In the genomic region with DNA sequence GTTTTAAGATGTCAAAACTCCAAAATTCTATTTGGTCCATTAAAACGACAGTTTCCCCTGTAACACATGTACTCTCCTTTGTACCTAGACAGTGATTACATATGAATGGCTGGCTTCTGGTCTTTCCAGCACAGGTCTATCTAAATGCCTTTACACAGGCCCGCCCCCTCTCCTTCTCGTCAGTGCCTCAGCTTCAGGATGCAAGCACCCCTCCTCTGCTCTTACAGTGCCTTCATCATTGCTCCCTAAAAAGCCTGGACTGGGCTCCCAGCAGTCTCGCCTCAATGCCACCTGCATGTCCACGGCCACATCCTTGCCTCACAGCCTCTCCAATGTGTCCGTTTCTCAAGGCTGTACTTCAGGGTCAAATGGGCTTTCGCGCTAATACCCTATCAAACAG, we compare ENCODE assay signal across 23 cellular contexts.
A peak's percentile ranks its signal among the peaks of the same experiment; 100 is the strongest.
DNase-seq lines count a peak whose midpoint lies in the region; ATAC-seq and TF ChIP-seq lines count a peak whose summit lies in the region.
"Had no signal": no experiment of that assay in that cellular context is flagged by ENCODE, and none has a peak within 500 bp of the region (broad histone marks: within the 10 kb centered on the region; RNA-seq: fewer than 3 reads in every experiment).

No MANE protein-coding gene starts in this region.

- H3K27me3 ChIP-seq in adrenal gland (no peaks in the 10 kb centered on the region), lower lobe of right lung (ENCODE audit: low read depth) (no peaks in the 10 kb centered on the region), spleen (replicated peaks in 1 of 7) (no peaks in the 10 kb centered on the region)
- H3K27me3 ChIP-seq: BLaER1 treated with 17β-estradiol and CSF1 and Interleukin-3, amounts not matched to agents 10 nM and 100 nM had no signal

- no peaks in the 10 kb centered on the region for H3K9me3 ChIP-seq in adrenal gland (replicated peaks in 1 of 3)
- no peaks in the 10 kb centered on the region for H3K9me3 ChIP-seq in lower lobe of right lung
- no peaks in the 10 kb centered on the region for H3K9me3 ChIP-seq in spleen

- peak; percentile 6 for DNase-seq in activated effector memory CD4-positive, alpha-beta T cell treated with anti-CD3 and anti-CD28 coated beads, Interleukin-2, amount 50 U/mL, for 16 hours
- DNase-seq in activated effector memory CD4-positive, alpha-beta T cell treated with Interleukin-2 at 50 U/mL for 16 hours = no peak
- DNase-seq in adrenal gland (peak in 2 of 7 donors; percentile 32 to 40), lower lobe of right lung (peak; percentile 31), spleen (peak; percentile 25), left lobe of liver (ENCODE audit: low spot score) (no peak)
- DNase-seq: ACHN; CD8-positive, alpha-beta T cell; GOT3; IMR-90; NCI-H1092 treated with DMSO at 0.1 percent for 48 hours; NCI-H1436 treated with DMSO at 0.1 percent for 48 hours; NCI-H1930; NCI-H524; NCI-H774; NK-92 treated with Interleukin-12 subunit alpha and Interleukin-12 subunit beta, amount 100 ng/mL, for 24 hours had no signal

- H3K27ac ChIP-seq in adrenal gland (peak overlapping the region; percentile 76 to 99 (median 93)), lower lobe of right lung (no peak overlapping the region), spleen (no peak overlapping the region)
- H3K27ac ChIP-seq: 22Rv1; BLaER1 treated with 17β-estradiol and CSF1 and Interleukin-3, amounts not matched to agents 10 nM and 100 nM; KMS-11; RWPE1 had no signal

- intact Hi-C loops in adrenal gland (cut with DNase I) (loop anchor here in 1 of 2 donors (2.0 to 10.0 kb wide), 2 partner anchors 17 to 295 kb away; no protein-coding TSS in a partner anchor), lower lobe of right lung (cut with DNase I) (no loop called here), spleen (cut with DNase I; ENCODE audit: low total_unique reads) (loop anchor here (10.0 kb wide), 2 partner anchors 105 to 295 kb away; no protein-coding TSS in a partner anchor)

- TF ChIP-seq CTCF in adrenal gland (IDR thresholded peaks at IDR 0.05) = no peak
- TF ChIP-seq CTCF in lower lobe of right lung (IDR thresholded peaks at IDR 0.05) = no peak
- no peak for TF ChIP-seq CTCF in spleen (IDR thresholded peaks at IDR 0.05 in 8 of 11, conservative IDR thresholded peaks at IDR 0.05 in 3 of 11)

- no peak for ATAC-seq in lower lobe of right lung
- no peak for ATAC-seq in GM21447 (IDR thresholded peaks at IDR 0.05; ENCODE audit: unreplicated experiment)
- ATAC-seq in GM18867 (IDR thresholded peaks at IDR 0.05; ENCODE audit: unreplicated experiment) = no peak
- no peak for ATAC-seq in left lobe of liver
- ATAC-seq: CD8-positive, alpha-beta T cell; HCT116 had no signal

- TF ChIP-seq POLR2A in adrenal gland (IDR thresholded peaks at IDR 0.05) (no peak), spleen (IDR thresholded peaks at IDR 0.05) (no peak)

- H3K4me1 ChIP-seq in adrenal gland (replicated peaks in 1 of 2) (peaks cover 5 to 32% of the 10 kb centered on the region in 2 donors), lower lobe of right lung (peaks cover 10% of the 10 kb centered on the region), spleen (peaks cover 0 to 17% (median 14%) of the 10 kb centered on the region in 6 donors)

- H3K36me3 ChIP-seq in adrenal gland (replicated peaks in 1 of 2) = no peaks in the 10 kb centered on the region
- H3K36me3 ChIP-seq in lower lobe of right lung = peaks cover 4% of the 10 kb centered on the region
- peaks cover 0 to 18% (median 0%) of the 10 kb centered on the region in 6 donors for H3K36me3 ChIP-seq in spleen

- H3K4me3 ChIP-seq in adrenal gland (no peak overlapping the region), lower lobe of right lung (no peak overlapping the region), spleen (no peak overlapping the region)
- H3K4me3 ChIP-seq: BLaER1 treated with 17β-estradiol and CSF1 and Interleukin-3, amounts not matched to agents 10 nM and 100 nM had no signal

- WGBS in adrenal gland, 4 donors = 61 to 63% (median 62%) methylated on average over 8 of the region's 8 CpGs
- WGBS in spleen, 5 donors = 83 to 87% (median 86%) methylated on average over 8 of the region's 8 CpGs

Comparison
In these comparisons a context has a peak if more than half of its experiments do, and no peak if none do; other contexts are left out.
1. DNase-seq: peak in activated effector memory CD4-positive, alpha-beta T cell treated with anti-CD3 and anti-CD28 coated beads, Interleukin-2, amount 50 U/mL, for 16 hours (single experiment), lower lobe of right lung (single experiment) and spleen (single experiment); none in activated effector memory CD4-positive, alpha-beta T cell treated with Interleukin-2 at 50 U/mL for 16 hours (single experiment) and left lobe of liver (single experiment).
2. H3K27ac ChIP-seq: peak in adrenal gland (5 of 5); none in lower lobe of right lung (single experiment) and spleen (0 of 8).